Comparison of ENCODE assay signal across 22 cellular contexts in the genomic region with DNA sequence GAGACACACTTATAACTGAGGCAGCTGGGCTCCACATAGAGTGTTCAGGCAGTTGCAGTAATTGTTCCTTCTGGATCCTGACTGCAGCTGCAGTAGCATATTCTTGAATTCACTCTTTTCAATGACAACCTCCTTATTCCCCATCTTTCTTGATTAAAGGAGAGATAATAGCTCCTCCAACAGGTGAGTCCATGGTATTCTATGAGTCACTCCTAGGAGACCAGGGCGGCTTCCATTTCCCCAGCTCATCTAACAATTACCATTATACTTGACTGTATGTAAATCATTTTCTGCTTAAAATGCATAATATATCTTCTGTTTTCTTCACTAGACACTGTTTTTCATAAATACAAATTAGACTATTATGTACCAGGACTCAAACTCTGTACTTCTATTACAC.
"Had no signal": no experiment of that assay in that cellular context is flagged by ENCODE, and none has a peak within 500 bp of the region (broad histone marks: within the 10 kb centered on the region; RNA-seq: fewer than 3 reads in every experiment).

No MANE protein-coding gene starts in this region.

- H3K27me3 ChIP-seq: gastrocnemius medialis, left lung, ovary, suprapubic skin, thyroid gland, upper lobe of left lung, uterus had no signal

- H3K27me3 Mint-ChIP-seq: memory B cell had no signal

- H3K4me3 Mint-ChIP-seq: endodermal cell; immature natural killer cell; memory B cell; mesothelial cell of epicardium; natural killer cell; neural crest cell; stimulated activated effector memory CD8-positive, alpha-beta T cell treated with anti-CD3 and anti-CD28 coated beads, Interleukin-12 subunit alpha, Interleukin-12 subunit beta, amount 100 ng/mL, for 72 hours had no signal

- H3K4me1 ChIP-seq: gastrocnemius medialis, left lung, lower lobe of right lung, thyroid gland, upper lobe of left lung had no signal

- H3K36me3 Mint-ChIP-seq: immature natural killer cell; memory B cell; mesothelial cell of epicardium; natural killer cell; stimulated activated effector memory CD8-positive, alpha-beta T cell treated with anti-CD3 and anti-CD28 coated beads, Interleukin-12 subunit alpha, Interleukin-12 subunit beta, amount 100 ng/mL, for 72 hours had no signal

- H3K4me3 ChIP-seq: coronary artery, gastrocnemius medialis, left lung, lower lobe of right lung, ovary, suprapubic skin, thyroid gland, upper lobe of left lung, uterus had no signal

- DNase-seq: effector CD4-positive, alpha-beta T cell; endodermal cell; gastrocnemius medialis; immature natural killer cell; lower lobe of right lung; natural killer cell; ovary; right cardiac atrium; small intestine; stimulated activated CD4-positive, alpha-beta T cell treated with anti-CD3 and anti-CD28 coated beads, Interleukin-4, amount 100 ng/mL, for 1 hour; stimulated activated CD8-positive, alpha-beta memory T cell treated with anti-CD3 and anti-CD28 coated beads, Interleukin-4, amount 100 ng/mL, for 48 hours; stimulated activated naive CD8-positive, alpha-beta T cell treated with anti-CD3 and anti-CD28 coated beads, Interleukin-15, Interleukin-2, amounts not matched to agents 100 U/mL and 50 U/mL, for 24 hours; thyroid gland; upper lobe of left lung; uterus had no signal

- H3K4me1 Mint-ChIP-seq: immature natural killer cell; memory B cell; natural killer cell; stimulated activated effector memory CD8-positive, alpha-beta T cell treated with anti-CD3 and anti-CD28 coated beads, Interleukin-12 subunit alpha, Interleukin-12 subunit beta, amount 100 ng/mL, for 72 hours had no signal

- ATAC-seq: gastrocnemius medialis; left lung; lower lobe of right lung; natural killer cell; right cardiac atrium; stimulated activated effector memory CD8-positive, alpha-beta T cell treated with anti-CD3 and anti-CD28 coated beads, Interleukin-12 subunit alpha, Interleukin-12 subunit beta, amount 100 ng/mL, for 72 hours; stimulated activated naive CD8-positive, alpha-beta T cell treated with anti-CD3 and anti-CD28 coated beads, Interleukin-15, Interleukin-2, amounts not matched to agents 100 U/mL and 50 U/mL, for 24 hours had no signal

- H3K27ac ChIP-seq: coronary artery, gastrocnemius medialis, left lung, lower lobe of right lung, ovary, suprapubic skin, thyroid gland, upper lobe of left lung, uterus had no signal

- H3K36me3 ChIP-seq: gastrocnemius medialis, left lung, lower lobe of right lung, ovary, suprapubic skin, thyroid gland, upper lobe of left lung, uterus had no signal

- H3K9me3 Mint-ChIP-seq: endodermal cell; immature natural killer cell; memory B cell; mesothelial cell of epicardium; natural killer cell; stimulated activated effector memory CD8-positive, alpha-beta T cell treated with anti-CD3 and anti-CD28 coated beads, Interleukin-12 subunit alpha, Interleukin-12 subunit beta, amount 100 ng/mL, for 72 hours had no signal

- H3K9me3 ChIP-seq: gastrocnemius medialis, left lung, lower lobe of right lung, ovary, suprapubic skin, thyroid gland, upper lobe of left lung, uterus had no signal

- H3K27ac Mint-ChIP-seq: endodermal cell; immature natural killer cell; memory B cell; mesothelial cell of epicardium; natural killer cell; stimulated activated effector memory CD8-positive, alpha-beta T cell treated with anti-CD3 and anti-CD28 coated beads, Interleukin-12 subunit alpha, Interleukin-12 subunit beta, amount 100 ng/mL, for 72 hours had no signal
